21 cellular contexts compared by ENCODE assay signal in genomic region chr19:1233361-1233667, GRCh38. TPM values are rescaled to one million over a fixed set of nuclear protein-coding genes. Genes with fewer than 3 reads are reported as not detected.
"Had no signal": no experiment of that assay in that cellular context is flagged by ENCODE, and none has a peak within 500 bp of the region (broad histone marks: within the 10 kb centered on the region; RNA-seq: fewer than 3 reads in every experiment).

No MANE protein-coding gene starts in this region.

- DNase-seq: activated CD4-positive, alpha-beta memory T cell treated with anti-CD3 and anti-CD28 coated beads, Interleukin-2, amount 10 ng/mL, durations not matched to agents 7 days and 5 days; activated CD4-positive, alpha-beta T cell treated with anti-CD3 and anti-CD28 coated beads, Interleukin-2, amount 10 ng/mL, durations not matched to agents 24 days and 14 days; activated effector memory CD4-positive, alpha-beta T cell treated with anti-CD3 and anti-CD28 coated beads, Interleukin-2, amount 50 U/mL, for 16 hours; activated naive CD4-positive, alpha-beta T cell treated with anti-CD3 and anti-CD28 coated beads, Interleukin-2, amount 10 ng/mL, durations not matched to agents 7 days and 5 days; activated T-cell treated with anti-CD3 and anti-CD28 coated beads for 4 hours; central memory CD4-positive, alpha-beta T cell; dorsolateral prefrontal cortex; effector memory CD8-positive, alpha-beta T cell; esophagus squamous epithelium; gastrocnemius medialis; left cardiac atrium; nephron progenitor cell; occipital lobe; stimulated activated CD4-positive, alpha-beta T cell treated with anti-CD3 and anti-CD28 coated beads, Interleukin-4, amount 100 ng/mL, for 4 hours; stimulated activated naive CD8-positive, alpha-beta T cell treated with anti-CD3 and anti-CD28 coated beads, Interleukin-15, Interleukin-2, amounts not matched to agents 100 U/mL and 50 U/mL, for 24 hours; transverse colon had no signal

- H3K9me3 ChIP-seq: esophagus squamous epithelium, gastrocnemius medialis, transverse colon, vagina had no signal

- H3K27ac Mint-ChIP-seq: activated CD4-positive, alpha-beta memory T cell treated with anti-CD3 and anti-CD28 coated beads, Interleukin-2, amount 10 ng/mL, durations not matched to agents 7 days and 5 days; activated CD4-positive, alpha-beta T cell treated with anti-CD3 and anti-CD28 coated beads, Interleukin-2, amount 10 ng/mL, durations not matched to agents 24 days and 14 days; activated naive CD4-positive, alpha-beta T cell treated with anti-CD3 and anti-CD28 coated beads, Interleukin-2, amount 10 ng/mL, durations not matched to agents 7 days and 5 days; effector memory CD8-positive, alpha-beta T cell; nephron progenitor cell had no signal

- H3K4me3 Mint-ChIP-seq: activated CD4-positive, alpha-beta memory T cell treated with anti-CD3 and anti-CD28 coated beads, Interleukin-2, amount 10 ng/mL, durations not matched to agents 7 days and 5 days; activated CD4-positive, alpha-beta T cell treated with anti-CD3 and anti-CD28 coated beads, Interleukin-2, amount 10 ng/mL, durations not matched to agents 24 days and 14 days; activated naive CD4-positive, alpha-beta T cell treated with anti-CD3 and anti-CD28 coated beads, Interleukin-2, amount 10 ng/mL, durations not matched to agents 7 days and 5 days; brain; effector memory CD8-positive, alpha-beta T cell; nephron progenitor cell had no signal

- H3K27ac ChIP-seq: gastrocnemius medialis, transverse colon, VCaP had no signal

- H3K36me3 ChIP-seq: gastrocnemius medialis, vagina had no signal

- ATAC-seq: activated CD4-positive, CD25-positive, alpha-beta regulatory T cell treated with anti-CD3 and anti-CD28 coated beads, Interleukin-2, amount 50 U/mL, for 24 hours; effector memory CD8-positive, alpha-beta T cell; gastrocnemius medialis; stimulated activated naive CD8-positive, alpha-beta T cell treated with anti-CD3 and anti-CD28 coated beads, Interleukin-15, Interleukin-2, amounts not matched to agents 100 U/mL and 50 U/mL, for 24 hours had no signal

- H3K9me3 Mint-ChIP-seq: activated CD4-positive, alpha-beta memory T cell treated with anti-CD3 and anti-CD28 coated beads, Interleukin-2, amount 10 ng/mL, durations not matched to agents 7 days and 5 days; activated CD4-positive, alpha-beta T cell treated with anti-CD3 and anti-CD28 coated beads, Interleukin-2, amount 10 ng/mL, durations not matched to agents 24 days and 14 days; activated naive CD4-positive, alpha-beta T cell treated with anti-CD3 and anti-CD28 coated beads, Interleukin-2, amount 10 ng/mL, durations not matched to agents 7 days and 5 days; effector memory CD8-positive, alpha-beta T cell; nephron progenitor cell had no signal

- H3K36me3 Mint-ChIP-seq: activated naive CD4-positive, alpha-beta T cell treated with anti-CD3 and anti-CD28 coated beads, Interleukin-2, amount 10 ng/mL, durations not matched to agents 7 days and 5 days had no signal

- H3K4me3 ChIP-seq: esophagus squamous epithelium, gastrocnemius medialis, transverse colon, vagina had no signal

- H3K27me3 ChIP-seq: dorsolateral prefrontal cortex, vagina had no signal

- H3K27me3 Mint-ChIP-seq: brain had no signal

RNA-seq across cellular contexts. Expression of gene CBARP, which starts 4.5 kb away (rescaled TPM):
- total RNA-seq: mononuclear cell had no signal
